ENCODE assay signal across 8 cellular contexts in the genomic region with DNA sequence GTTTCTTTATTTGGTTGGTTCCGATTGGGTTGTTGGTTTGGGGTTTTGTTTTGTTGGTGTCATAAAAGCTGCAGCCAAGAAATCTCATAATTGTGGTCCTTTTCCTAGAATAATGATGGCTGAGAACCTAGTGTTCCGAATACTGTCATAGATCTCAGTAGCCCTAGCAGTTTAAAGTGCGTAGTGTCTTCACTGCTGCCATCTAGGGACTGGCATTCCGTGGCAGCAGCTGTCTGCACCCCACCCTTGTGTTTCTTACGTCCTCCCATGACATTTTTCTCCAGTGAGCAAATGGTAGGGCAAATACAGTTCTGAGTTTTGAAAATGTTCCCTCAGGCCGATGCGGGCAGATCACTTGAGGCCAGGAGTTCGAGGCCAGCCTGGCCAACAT. TPM values are rescaled to one million over a fixed set of nuclear protein-coding genes. Genes with fewer than 3 reads are reported as not detected.
DNase-seq lines count a peak whose midpoint lies in the region; ATAC-seq and TF ChIP-seq lines count a peak whose summit lies in the region.
"Not testable (repeated sequence)": the region's sequence is repeated elsewhere in the genome, so short reads cannot be mapped to it uniquely, and the experiment has no call there.

No MANE protein-coding gene starts in this region.

- H3K4me1 ChIP-seq in heart left ventricle (peaks cover 0 to 28% (median 23%) of the 10 kb centered on the region in 12 donors), tibial artery (peaks cover 0 to 41% (median 21%) of the 10 kb centered on the region in 4 donors)

- peak overlapping the region; percentile 93 to 99 (median 96) for H3K27ac ChIP-seq in heart left ventricle
- H3K27ac ChIP-seq in tibial artery: peak overlapping the region; percentile 94 to 95

- DNase-seq in GM12864 (ENCODE audit: low read depth): not testable (repeated sequence)
- DNase-seq in NCI-H2029 (lab: John Stamatoyannopoulos, UW) (peak; percentile 18), T-helper 9 cell (peak; percentile 19), anterior cingulate cortex (lab: John Stamatoyannopoulos, UW) (peak in 37 of 58 donors; percentile 3 to 70 (median 28)), heart left ventricle (peak; percentile 47 to 74 (median 62)), occipital lobe (lab: John Stamatoyannopoulos, UW) (peak; percentile 40), tibial artery (peak; percentile 62 to 85)

- ATAC-seq in HG02759 (IDR thresholded peaks at IDR 0.05; ENCODE audit: unreplicated experiment): peak; percentile 29
- ATAC-seq in heart left ventricle: peak; percentile 47 to 68 (median 66)

- not testable (repeated sequence) for H3K9me3 ChIP-seq in heart left ventricle, tibial artery

- intact Hi-C loops in heart left ventricle (cut with DNase I): loop anchor here in 7 of 10 donors (5.0 to 10.0 kb wide), 5 partner anchors 75 to 97 kb away; partner anchors contain the start of gene POM121 (in 2 of the 7)
- intact Hi-C loops in tibial artery (cut with DNase I; ENCODE audit: low total_unique reads): not testable (repeated sequence)

- peak in 1 of 2 donors; percentile 39 for TF ChIP-seq POLR2A in heart left ventricle (IDR thresholded peaks at IDR 0.05)

- H3K4me3 ChIP-seq in GM12864 (ENCODE audit: low read depth, low read length) (peak overlapping the region; percentile 67), heart left ventricle (peak overlapping the region; percentile 58 to 88 (median 78)), tibial artery (peak overlapping the region; percentile 69 to 79)

- peak; percentile 48 for TF ChIP-seq CTCF in GM12864 (IDR thresholded peaks at IDR 0.05; ENCODE audit: low read depth, low read length, missing control alignments)
- peak in 10 of 12 donors; percentile 16 to 57 (median 28) for TF ChIP-seq CTCF in heart left ventricle (IDR thresholded peaks at IDR 0.05)
- TF ChIP-seq CTCF in tibial artery (IDR thresholded peaks at IDR 0.05): not testable (repeated sequence)

- 0 to 2% (median 1%) methylated on average over 8 of the region's 8 CpGs for WGBS in heart left ventricle, 4 donors

- H3K27me3 ChIP-seq in heart left ventricle, tibial artery: not testable (repeated sequence)

- H3K36me3 ChIP-seq in heart left ventricle: peaks cover 0 to 41% (median 38%) of the 10 kb centered on the region in 9 donors
- H3K36me3 ChIP-seq in tibial artery: peaks cover 37 to 38% (median 37%) of the 10 kb centered on the region in 3 donors

RNA-seq across cellular contexts. Expression of gene TYW1B, which starts 2.0 kb away (rescaled TPM):
- total RNA-seq in heart left ventricle: 1 to 10 TPM in 8 of 9 donors, under 1 TPM in 1; 0.44 to 5.7 (median 1.9) TPM
- 1 to 10 TPM; 1.0 to 1.6 TPM for polyA plus RNA-seq in heart left ventricle
- total RNA-seq in occipital lobe: 1.9 TPM
